Comparison of ENCODE assay signal across 13 cellular contexts in genomic region chr2:65344182-65344581, GRCh38.
DNase-seq lines count a peak whose midpoint lies in the region; ATAC-seq, FAIRE-seq and TF ChIP-seq lines count a peak whose summit lies in the region.
"Had no signal": no experiment of that assay in that cellular context is flagged by ENCODE, and none has a peak within 500 bp of the region (broad histone marks: within the 10 kb centered on the region; RNA-seq: fewer than 3 reads in every experiment).

No MANE protein-coding gene starts in this region.

- SMC1A ChIA-PET in GM12878 (lab: Charles Lee; ENCODE audit: uncharacterized antibody, unreplicated experiment): interaction anchor here (0.8 to 1.2 kb wide), 6 partner anchors 9 to 68 kb away, joined by 3 to 7 read pairs (median 3); no protein-coding TSS in a partner anchor

- H3K4me2 ChIP-seq in DOHH2 (ENCODE audit: low read length) (0 out of 2 replicates have a peak overlapping the region, but pooled peaks have one; percentile 30), GM12878 (ENCODE audit: control insufficient read depth, insufficient read depth) (peak overlapping the region; percentile 56)
- H3K4me2 ChIP-seq: BLaER1, GM23338 had no signal

- H2AFZ ChIP-seq in GM12878 (ENCODE audit: control insufficient read depth, low read depth, low read length): no peak overlapping the region; the same call in 1 of the 2 replicates
- H2AFZ ChIP-seq: GM23338 had no signal

- CTCF ChIA-PET in GM12878 (lab: Yijun Ruan, JAX): interaction anchor here (0.6 to 1.3 kb wide), 3 partner anchors 12 to 265 kb away, joined by 3 to 6 read pairs (median 3); no protein-coding TSS in a partner anchor

- POLR2A ChIA-PET in GM12878 (lab: Charles Lee): interaction anchor here (0.6 to 1.1 kb wide), 4 partner anchors 13 to 108 kb away, joined by 3 to 6 read pairs (median 4); no protein-coding TSS in a partner anchor

- DNase-seq in GM12878 (ENCODE audit: low read depth, low spot score) (no peak), natural killer cell (no peak), AML-193 (lab: John Stamatoyannopoulos, UW) (no peak), ACHN (no peak)
- no peak for DNase-seq in stimulated activated effector memory CD8-positive, alpha-beta T cell treated with anti-CD3 and anti-CD28 coated beads, Interleukin-12 subunit alpha, Interleukin-12 subunit beta, amount 100 ng/mL, for 72 hours (ENCODE audit: low spot score in 2 of 2)
- DNase-seq: CD8-positive, alpha-beta memory T cell; DMS53 had no signal

- H3K4me1 ChIP-seq in DOHH2 (ENCODE audit: control insufficient read depth, low read length): peaks cover 20% of the 10 kb centered on the region
- peaks cover 4% of the 10 kb centered on the region; the same call in 1 of the 2 replicates for H3K4me1 ChIP-seq in GM12878 (ENCODE audit: control insufficient read depth, insufficient read depth, low read length)
- H3K4me1 ChIP-seq: BLaER1 had no signal

- no peak for TF ChIP-seq CTCF in DOHH2 (IDR thresholded peaks at IDR 0.05; ENCODE audit: low read depth, low read length, poor library complexity, severe bottlenecking)
- TF ChIP-seq CTCF in GM12878 (IDR thresholded peaks at IDR 0.05 in 2 of 3, conservative IDR thresholded peaks at IDR 0.05 in 1 of 3; ENCODE audit: control insufficient read depth in 2 of 3, extremely low read depth in 1 of 3, insufficient read depth in 1 of 3, low read depth in 3 of 3, low read length in 3 of 3): no peak
- TF ChIP-seq CTCF in natural killer cell (IDR thresholded peaks at IDR 0.05): no peak

- peaks cover 0 to 13% of the 10 kb centered on the region in 2 donors for H3K27me3 Mint-ChIP-seq in natural killer cell (ENCODE audit: low read depth in 2 of 2)

- peak overlapping the region; percentile 55 for H3K4me3 Mint-ChIP-seq in natural killer cell
- H3K4me3 Mint-ChIP-seq in stimulated activated effector memory CD8-positive, alpha-beta T cell treated with anti-CD3 and anti-CD28 coated beads, Interleukin-12 subunit alpha, Interleukin-12 subunit beta, amount 100 ng/mL, for 72 hours: peak overlapping the region; percentile 33
- H3K4me3 Mint-ChIP-seq: GM23338 had no signal

- no peak for TF ChIP-seq EP300 in GM12878 (IDR thresholded peaks at IDR 0.05; ENCODE audit: borderline replicate concordance in 1 of 2, control insufficient read depth in 1 of 2, low read depth in 2 of 2, low read length in 2 of 2)

- no peaks in the 10 kb centered on the region for H3K9me3 ChIP-seq in DOHH2 (ENCODE audit: control insufficient read depth, insufficient read depth, low read length)
- H3K9me3 ChIP-seq in GM12878 (replicated peaks; ENCODE audit: control insufficient read depth, insufficient read depth, low read length): no peaks in the 10 kb centered on the region
- H3K9me3 ChIP-seq: BLaER1 had no signal

- H3K36me3 Mint-ChIP-seq in natural killer cell: no peaks in the 10 kb centered on the region
- H3K36me3 Mint-ChIP-seq in stimulated activated effector memory CD8-positive, alpha-beta T cell treated with anti-CD3 and anti-CD28 coated beads, Interleukin-12 subunit alpha, Interleukin-12 subunit beta, amount 100 ng/mL, for 72 hours: no peaks in the 10 kb centered on the region

- H3K4me1 Mint-ChIP-seq in natural killer cell: peaks cover 8 to 25% of the 10 kb centered on the region in 2 donors
- H3K4me1 Mint-ChIP-seq in stimulated activated effector memory CD8-positive, alpha-beta T cell treated with anti-CD3 and anti-CD28 coated beads, Interleukin-12 subunit alpha, Interleukin-12 subunit beta, amount 100 ng/mL, for 72 hours: peaks cover 8% of the 10 kb centered on the region

- no peak overlapping the region for H3K4me3 ChIP-seq in DOHH2 (ENCODE audit: low read length)
- no peak overlapping the region for H3K4me3 ChIP-seq in GM12878
- H3K4me3 ChIP-seq: BLaER1, GM23338 had no signal

- RAD21 ChIA-PET in GM12878 (lab: Charles Lee; ENCODE audit: unreplicated experiment): interaction anchor here (1.0 to 1.3 kb wide), 2 partner anchors 10 to 14 kb away, joined by 3 read pairs; no protein-coding TSS in a partner anchor

- no peak overlapping the region for H3K27ac ChIP-seq in DOHH2 (ENCODE audit: low read depth, low read length)
- no peak overlapping the region for H3K27ac ChIP-seq in GM12878 (ENCODE audit: control insufficient read depth, insufficient read depth)
- H3K27ac ChIP-seq: BLaER1 had no signal

- intact Hi-C loops in GM12878 (cut with micrococcal nuclease; ENCODE audit: unreplicated experiment) (no loop called here), natural killer cell (cut with micrococcal nuclease) (no loop called here)

- no peaks in the 10 kb centered on the region for H3K9me3 Mint-ChIP-seq in natural killer cell
- no peaks in the 10 kb centered on the region for H3K9me3 Mint-ChIP-seq in stimulated activated effector memory CD8-positive, alpha-beta T cell treated with anti-CD3 and anti-CD28 coated beads, Interleukin-12 subunit alpha, Interleukin-12 subunit beta, amount 100 ng/mL, for 72 hours
- H3K9me3 Mint-ChIP-seq: CD8-positive, alpha-beta memory T cell had no signal

- TF ChIP-seq RAD21 in GM12878 (IDR thresholded peaks at IDR 0.05; ENCODE audit: insufficient read depth, low read depth, low read length): no peak

- in situ Hi-C loops in GM12878 (cut with MboI) (no loop called here), ACHN (cut with HindIII; ENCODE audit: low pct_ligation_motif_present, low pct_unique_long_range_greater_than_20kb, low sequenced_read_pairs) (no loop called here)

- ATAC-seq in GM12878: peak; percentile 38
- ATAC-seq in natural killer cell: peak in 1 of 3 donors; percentile 10
- ATAC-seq in stimulated activated effector memory CD8-positive, alpha-beta T cell treated with anti-CD3 and anti-CD28 coated beads, Interleukin-12 subunit alpha, Interleukin-12 subunit beta, amount 100 ng/mL, for 72 hours: peak; percentile 76
- no peak for ATAC-seq in GM19397 (IDR thresholded peaks at IDR 0.05; ENCODE audit: unreplicated experiment)
- ATAC-seq: GM23338 had no signal

- no peak overlapping the region for H3K27ac Mint-ChIP-seq in natural killer cell
- H3K27ac Mint-ChIP-seq in stimulated activated effector memory CD8-positive, alpha-beta T cell treated with anti-CD3 and anti-CD28 coated beads, Interleukin-12 subunit alpha, Interleukin-12 subunit beta, amount 100 ng/mL, for 72 hours: no peak overlapping the region
- H3K27ac Mint-ChIP-seq: CD8-positive, alpha-beta memory T cell; GM23338 had no signal

- BruUV-seq in GM12878 (replicated peaks; lab: Mats Ljungman, UMichigan): no TSS peak

- H4K20me1 ChIP-seq in DOHH2 (ENCODE audit: control insufficient read depth, insufficient read depth, low read depth, low read length) (no peaks in the 10 kb centered on the region), GM12878 (ENCODE audit: control insufficient read depth, insufficient read depth) (no peaks in the 10 kb centered on the region)
- H4K20me1 ChIP-seq: BLaER1 had no signal

- H3K27me3 ChIP-seq in DOHH2 (ENCODE audit: control insufficient read depth, low read length) (no peaks in the 10 kb centered on the region), GM12878 (replicated peaks in 1 of 2; ENCODE audit: control insufficient read depth in 2 of 2, insufficient read depth in 2 of 2, low read length in 1 of 2) (no peaks in the 10 kb centered on the region)
- H3K27me3 ChIP-seq: BLaER1 had no signal

- no peak overlapping the region for H3K9ac ChIP-seq in GM12878 (ENCODE audit: control insufficient read depth, insufficient read depth, low read length)
- H3K9ac ChIP-seq: BLaER1 had no signal

- FAIRE-seq in GM12878 (lab: Jason Lieb, UNC): no peak
- FAIRE-seq: A204.1, GM18507 had no signal

- WGBS in GM12878 (ENCODE audit: insufficient coverage, insufficient replicate concordance, low lambda C conversion rate, missing lambda C conversion rate): 0% methylated on average over 4 of the region's 4 CpGs

- H3F3A ChIP-seq in DOHH2 (ENCODE audit: control insufficient read depth, insufficient read depth): no peaks in the 10 kb centered on the region

- no peak for TF ChIP-seq POLR2A in GM12878 (IDR thresholded peaks at IDR 0.05; ENCODE audit: low read depth, low read length)

- H3K79me2 ChIP-seq in DOHH2 (ENCODE audit: control insufficient read depth, low read length): peaks cover 34% of the 10 kb centered on the region
- no peaks in the 10 kb centered on the region for H3K79me2 ChIP-seq in GM12878 (ENCODE audit: control insufficient read depth, insufficient read depth, low read length)

- H3K9me2 ChIP-seq in DOHH2 (replicated peaks; ENCODE audit: control insufficient read depth, low read length): no peaks in the 10 kb centered on the region

- H3K36me3 ChIP-seq in DOHH2 (ENCODE audit: control insufficient read depth, low read length): peaks cover 8% of the 10 kb centered on the region
- H3K36me3 ChIP-seq in GM12878 (ENCODE audit: control insufficient read depth in 2 of 2, insufficient read depth in 2 of 2, low read length in 1 of 2): no peaks in the 10 kb centered on the region; a peak in 1 of 4 replicates

TF ChIP-seq in GM12878, 131 proteins besides CTCF, POLR2A, EP300 and RAD21:
- peak; percentile 69; the same call in 1 of the 2 replicates for TF ChIP-seq NFIC (IDR thresholded peaks at IDR 0.05; ENCODE audit: low read depth, low read length)
- no peak for TF ChIP-seq HDAC2 (IDR thresholded peaks at IDR 0.05)
- peak; percentile 77 for TF ChIP-seq JUNB (IDR thresholded peaks at IDR 0.05)
TF ChIP-seq in GM12878: peak in this region for 2.
